Comparison of ENCODE assay signal across 8 cellular contexts in genomic region chr14:24135584-24135833, GRCh38. TPM values are rescaled to one million over a fixed set of nuclear protein-coding genes. Genes with fewer than 3 reads are reported as not detected.
DNase-seq lines count a peak whose midpoint lies in the region; ATAC-seq and TF ChIP-seq lines count a peak whose summit lies in the region.

No MANE protein-coding gene starts in this region.

- peaks cover 39% of the 10 kb centered on the region for H3K36me3 Mint-ChIP-seq in activated CD4-positive, alpha-beta T cell treated with anti-CD3 and anti-CD28 coated beads for 36 hours (ENCODE audit: low read depth)
- H3K36me3 Mint-ChIP-seq in effector memory CD8-positive, alpha-beta T cell (ENCODE audit: insufficient read depth), result peaks cover 33% of the 10 kb centered on the region

- H3K9ac ChIP-seq in Loucy (ENCODE audit: low read depth, low read length, poor library complexity, severe bottlenecking), result peak overlapping the region; percentile 96

- no peak for TF ChIP-seq EP300 in ovary (IDR thresholded peaks at IDR 0.05)

- peak; percentile 1 for ATAC-seq in activated CD4-positive, alpha-beta T cell treated with anti-CD3 and anti-CD28 coated beads for 36 hours
- ATAC-seq in effector memory CD8-positive, alpha-beta T cell (replicated peaks), result no peak

- peak overlapping the region; percentile 92 for H3K27ac Mint-ChIP-seq in activated CD4-positive, alpha-beta T cell treated with anti-CD3 and anti-CD28 coated beads for 36 hours
- H3K27ac Mint-ChIP-seq in effector memory CD8-positive, alpha-beta T cell, result peak overlapping the region; percentile 87 to 88

- no peak for TF ChIP-seq POLR2A in ovary (IDR thresholded peaks at IDR 0.05)

- peaks cover 50% of the 10 kb centered on the region for H3K4me1 Mint-ChIP-seq in activated CD4-positive, alpha-beta T cell treated with anti-CD3 and anti-CD28 coated beads for 36 hours
- H3K4me1 Mint-ChIP-seq in effector memory CD8-positive, alpha-beta T cell (ENCODE audit: low read depth in 2 of 2), result peaks cover 29 to 42% of the 10 kb centered on the region in 2 donors

- H4K20me1 ChIP-seq in Loucy (ENCODE audit: insufficient read depth, low read length, poor library complexity, severe bottlenecking), result peaks cover 28% of the 10 kb centered on the region

- intact Hi-C loops in activated CD4-positive, alpha-beta T cell treated with anti-CD3 and anti-CD28 coated beads for 36 hours (cut with DNase I, micrococcal nuclease), result loop anchor here in 1 of 2 experiments (5.0 kb wide), 1 partner anchor 297 kb away; no protein-coding TSS in a partner anchor
- intact Hi-C loops in ovary (cut with DNase I), result no loop called here

- H3K36me3 ChIP-seq in Loucy (ENCODE audit: insufficient read depth, low read length), result peaks cover 19% of the 10 kb centered on the region
- H3K36me3 ChIP-seq in ovary, result no peaks in the 10 kb centered on the region

- H3K4me3 Mint-ChIP-seq in activated CD4-positive, alpha-beta T cell treated with anti-CD3 and anti-CD28 coated beads for 36 hours, result peak overlapping the region; percentile 92
- H3K4me3 Mint-ChIP-seq in effector memory CD8-positive, alpha-beta T cell, result peak overlapping the region; percentile 84 to 96

- POLR2A ChIA-PET in activated CD4-positive, alpha-beta T cell treated with anti-CD3 and anti-CD28 coated beads for 36 hours (lab: Charles Lee), result interaction anchor here (0.6 to 3.1 kb wide), 8 partner anchors 11 to 470 kb away, joined by 3 to 35 read pairs (median 6); partner anchors contain the start of genes DCAF11, IPO4, IRF9 and NRL

- H3K9me3 ChIP-seq in Loucy (ENCODE audit: insufficient read depth, low read depth, low read length) (no peaks in the 10 kb centered on the region), ovary (no peaks in the 10 kb centered on the region)

- CTCF ChIA-PET in activated CD4-positive, alpha-beta T cell treated with anti-CD3 and anti-CD28 coated beads for 36 hours (lab: Charles Lee), result interaction anchor here (0.6 to 2.3 kb wide), 8 partner anchors 11 to 839 kb away, joined by 3 to 12 read pairs (median 5); partner anchors contain the start of genes CARMIL3, DCAF11, NRL and PSME2

- peak; percentile 38 for DNase-seq in activated CD4-positive, alpha-beta T cell treated with anti-CD3 and anti-CD28 coated beads for 36 hours
- no peak for DNase-seq in activated CD4-positive, alpha-beta T cell treated with anti-CD3 and anti-CD28 coated beads, Interleukin-2, amount 50 U/mL, for 1 hour
- DNase-seq in effector memory CD8-positive, alpha-beta T cell, result no peak
- no peak for DNase-seq in ovary
- DNase-seq in activated gamma-delta T cell treated with Interleukin-2 at 50 U/mL for 16 hours, result no peak
- DNase-seq in MV-4-11 (lab: John Stamatoyannopoulos, UW), result no peak
- no peak for DNase-seq in NCI-H510A treated with DMSO at 0.1 percent for 48 hours (lab: John Stamatoyannopoulos, UW)

- H3K4me1 ChIP-seq in Loucy (ENCODE audit: insufficient read depth, low read length, poor library complexity, severe bottlenecking) (peaks cover 53% of the 10 kb centered on the region), ovary (ENCODE audit: insufficient read depth) (peaks cover 11% of the 10 kb centered on the region)

- H3K4me2 ChIP-seq in Loucy (ENCODE audit: low read depth, low read length, poor library complexity, severe bottlenecking), result peak overlapping the region; percentile 91

- H3K27me3 Mint-ChIP-seq in activated CD4-positive, alpha-beta T cell treated with anti-CD3 and anti-CD28 coated beads for 36 hours, result no peaks in the 10 kb centered on the region
- H3K27me3 Mint-ChIP-seq in effector memory CD8-positive, alpha-beta T cell, result no peaks in the 10 kb centered on the region

- H3K9me3 Mint-ChIP-seq in activated CD4-positive, alpha-beta T cell treated with anti-CD3 and anti-CD28 coated beads for 36 hours (ENCODE audit: low read depth), result no peaks in the 10 kb centered on the region
- H3K9me3 Mint-ChIP-seq in effector memory CD8-positive, alpha-beta T cell, result no peaks in the 10 kb centered on the region

- no peaks in the 10 kb centered on the region for H3F3A ChIP-seq in Loucy (ENCODE audit: low read depth)

- H2AFZ ChIP-seq in Loucy (ENCODE audit: low read length), result peak overlapping the region; percentile 92

- peak overlapping the region in 1 of 2 donors; percentile 43 for H3K27ac ChIP-seq in ovary

- H3K79me2 ChIP-seq in Loucy (ENCODE audit: insufficient read depth, low read length), result peaks cover 45% of the 10 kb centered on the region

- H3K27me3 ChIP-seq in Loucy (ENCODE audit: insufficient read depth, low read length, poor library complexity, severe bottlenecking) (no peaks in the 10 kb centered on the region), ovary (no peaks in the 10 kb centered on the region)

- H3K4me3 ChIP-seq in Loucy (ENCODE audit: low read length, poor library complexity, severe bottlenecking) (peak overlapping the region; percentile 99), ovary (peak overlapping the region; percentile 83)

- H3K9me2 ChIP-seq in Loucy (replicated peaks; ENCODE audit: low read depth, low read length), result no peaks in the 10 kb centered on the region

- TF ChIP-seq CTCF in Loucy (conservative IDR thresholded peaks at IDR 0.05; ENCODE audit: low read length) (no peak), ovary (IDR thresholded peaks at IDR 0.05) (no peak)

- 2 to 4% (median 2%) methylated on average over 9 of the region's 9 CpGs for WGBS in ovary, 3 donors

RNA-seq across cellular contexts. Expression of gene PSME1, which starts 0.5 kb away (rescaled TPM):
- 100 to 1,000 TPM; 414 to 418 TPM for total RNA-seq in activated CD4-positive, alpha-beta T cell treated with anti-CD3 and anti-CD28 coated beads for 36 hours
- 100 to 1,000 TPM in 6 of 7 donors, 10 to 100 TPM in 1; 93.6 to 193 (median 168) TPM for total RNA-seq in ovary
- polyA plus RNA-seq in ovary, result 100 to 1,000 TPM; 220 to 261 TPM

RNA-seq across cellular contexts. Expression of gene FITM1, which starts 5.0 kb away (rescaled TPM):
- total RNA-seq in activated CD4-positive, alpha-beta T cell treated with anti-CD3 and anti-CD28 coated beads for 36 hours, result under 1 TPM in 1 of 2 experiments, not detected in 1; 0.53 TPM
- 1 to 10 TPM in 1 of 7 donors, under 1 TPM in 4, not detected in 2; 0.57 to 1.2 (median 0.77) TPM for total RNA-seq in ovary
- polyA plus RNA-seq in ovary, result under 1 TPM in 1 of 2 donors, not detected in 1; 0.80 TPM

RNA-seq across cellular contexts. Expression of gene EMC9, which starts 5.9 kb away (rescaled TPM):
- 10 to 100 TPM; 36.9 to 46.7 TPM for total RNA-seq in activated CD4-positive, alpha-beta T cell treated with anti-CD3 and anti-CD28 coated beads for 36 hours
- total RNA-seq in ovary, result 10 to 100 TPM; 13.0 to 26.3 (median 17.3) TPM
- polyA plus RNA-seq in ovary, result 10 to 100 TPM in 1 of 2 donors, 1 to 10 TPM in 1; 5.1 to 30.7 TPM

RNA-seq across cellular contexts. Expression of gene PSME2, which starts 10.9 kb away (rescaled TPM):
- 100 to 1,000 TPM; 445 to 459 TPM for total RNA-seq in activated CD4-positive, alpha-beta T cell treated with anti-CD3 and anti-CD28 coated beads for 36 hours
- 100 to 1,000 TPM in 3 of 7 donors, 10 to 100 TPM in 4; 34.7 to 129 (median 95.6) TPM for total RNA-seq in ovary
- polyA plus RNA-seq in ovary, result 100 to 1,000 TPM in 1 of 2 donors, 10 to 100 TPM in 1; 82.5 to 160 TPM

RNA-seq across cellular contexts. Expression of gene RNF31, which starts 11.8 kb away (rescaled TPM):
- 10 to 100 TPM; 73.7 to 98.4 TPM for total RNA-seq in activated CD4-positive, alpha-beta T cell treated with anti-CD3 and anti-CD28 coated beads for 36 hours
- 10 to 100 TPM; 19.2 to 74.4 (median 61.4) TPM for total RNA-seq in ovary
- 10 to 100 TPM; 36.1 to 40.0 TPM for polyA plus RNA-seq in ovary
